ENCODE assay signal across 8 cellular contexts in the genomic region with DNA sequence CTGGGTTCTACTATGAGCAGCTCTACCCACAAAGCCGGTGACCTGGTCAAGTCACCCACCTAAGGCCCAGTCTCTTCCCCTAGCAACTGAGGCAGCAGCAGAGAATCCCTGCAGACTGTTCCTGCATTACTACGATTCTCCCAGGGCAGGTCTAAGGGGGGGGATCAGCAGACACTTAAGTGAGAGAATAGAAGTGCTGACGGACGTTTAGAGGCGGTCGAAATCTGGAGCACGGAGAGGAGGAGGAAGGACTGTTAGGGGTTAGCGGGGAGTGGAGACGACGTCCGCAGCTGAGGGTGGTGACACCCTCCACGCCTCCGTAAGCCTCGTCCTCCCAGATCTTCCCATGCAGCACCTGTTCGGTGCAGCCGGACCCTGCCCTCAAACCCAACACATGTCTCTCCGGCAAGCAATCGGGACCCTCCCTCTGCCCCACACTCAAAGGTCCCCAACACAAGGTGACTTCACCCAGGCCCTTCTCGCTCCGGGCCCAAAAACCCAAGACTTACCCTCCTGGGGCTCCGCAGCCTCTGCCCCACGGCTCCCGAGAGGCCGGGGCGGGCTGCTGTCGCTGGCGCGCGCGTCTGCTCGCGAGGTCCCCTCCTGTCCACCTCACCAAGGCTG. TPM values are rescaled to one million over a fixed set of nuclear protein-coding genes. Genes with fewer than 3 reads are reported as not detected.
DNase-seq lines count a peak whose midpoint lies in the region; ATAC-seq, FAIRE-seq and TF ChIP-seq lines count a peak whose summit lies in the region.
"Not testable (repeated sequence)": the region's sequence is repeated elsewhere in the genome, so short reads cannot be mapped to it uniquely, and the experiment has no call there.

No MANE protein-coding gene starts in this region.

- H2BK12ac ChIP-seq in H1 (ENCODE audit: low read depth, low read length); neuronal stem cell (ENCODE audit: low read length): not testable (repeated sequence)

- CTCF ChIA-PET in H1 (lab: Charles Lee; ENCODE audit: partially characterized antibody) = not testable (repeated sequence)

- H3K4me3 ChIP-seq in SJCRH30 = peak overlapping the region; percentile 100
- H3K4me3 ChIP-seq in H1 (ENCODE audit: extremely low read depth in 1 of 4, insufficient read depth in 2 of 4, low read depth in 3 of 4, low read length in 4 of 4) = peak overlapping the region; percentile 64 to 90 (median 77)
- peak overlapping the region; percentile 66 for H3K4me3 ChIP-seq in iPS-20b (ENCODE audit: low read length)
- peak overlapping the region; percentile 69 to 90 for H3K4me3 ChIP-seq in neuronal stem cell (ENCODE audit: low read length in 2 of 2)
- H3K4me3 ChIP-seq in thoracic aorta = peak overlapping the region; percentile 98

- TF ChIP-seq EP300 in H1 (IDR thresholded peaks at IDR 0.05; ENCODE audit: borderline replicate concordance in 1 of 2, low read depth in 2 of 2, low read length in 2 of 2) = not testable (repeated sequence)

- H2BK15ac ChIP-seq in H1 (ENCODE audit: low read length); neuronal stem cell (ENCODE audit: low read length): not testable (repeated sequence)

- H3K79me1 ChIP-seq in H1 (ENCODE audit: low read depth, low read length); neuronal stem cell (ENCODE audit: low read depth, low read length): not testable (repeated sequence)

- H3K9ac ChIP-seq in H1 (replicated peaks in 1 of 4; ENCODE audit: extremely low read depth in 1 of 4, low read depth in 3 of 4, low read length in 3 of 4) (peak overlapping the region in 2 of 4 experiments; percentile 57 to 79; a peak in 5 of 7 replicates), iPS-20b (ENCODE audit: low read depth, low read length) (peak overlapping the region; percentile 66; the same call in 1 of the 2 replicates), neuronal stem cell (ENCODE audit: low read depth, low read length, poor library complexity) (peak overlapping the region; percentile 86)

- H4K5ac ChIP-seq in H1 (ENCODE audit: insufficient read length, low read depth, low read length) = not testable (repeated sequence)

- H4K91ac ChIP-seq in H1 (replicated peaks; ENCODE audit: insufficient read length, low read length); neuronal stem cell (ENCODE audit: low read depth, low read length, poor library complexity): not testable (repeated sequence)

- H2BK5ac ChIP-seq in H1 (ENCODE audit: low read depth, low read length); neuronal stem cell (ENCODE audit: low read length): not testable (repeated sequence)

- H3K23me2 ChIP-seq in H1 (ENCODE audit: low read depth, low read length) = not testable (repeated sequence)

- H3K14ac ChIP-seq in H1 (ENCODE audit: insufficient read length); neuronal stem cell (ENCODE audit: low read length): not testable (repeated sequence)

- peak; percentile 19 for DNase-seq in Caki2 (ENCODE audit: low read depth)
- peak; percentile 10 to 29 for DNase-seq in SJCRH30
- peak; percentile 65 for DNase-seq in activated effector memory CD4-positive, alpha-beta T cell treated with anti-CD3 and anti-CD28 coated beads, Interleukin-2, amount 50 U/mL, for 16 hours
- not testable (repeated sequence) for DNase-seq in H1 (ENCODE audit: low read depth in 1 of 2, low spot score in 2 of 2); neuronal stem cell (ENCODE audit: low spot score); thoracic aorta (ENCODE audit: low spot score)

- H3K4me1 ChIP-seq in SJCRH30; H1 (replicated peaks in 1 of 4; ENCODE audit: control insufficient read depth in 3 of 4, insufficient read depth in 4 of 4, low read length in 3 of 4); iPS-20b (ENCODE audit: insufficient read depth, low read length); neuronal stem cell (ENCODE audit: control insufficient read depth in 2 of 2, insufficient read depth in 1 of 2, low read depth in 1 of 2, low read length in 2 of 2); thoracic aorta (ENCODE audit: control insufficient read depth in 1 of 2, low read depth in 2 of 2): not testable (repeated sequence)

- H3K27ac ChIP-seq in SJCRH30 (peak overlapping the region; percentile 58), thoracic aorta (peak overlapping the region; percentile 87)
- H3K27ac ChIP-seq in H1 (ENCODE audit: low read depth, low read length); iPS-20b (ENCODE audit: low read length); neuronal stem cell (replicated peaks; ENCODE audit: low read length): not testable (repeated sequence)

- not testable (repeated sequence) for H4K8ac ChIP-seq in H1 (ENCODE audit: extremely low read depth, insufficient read depth, low read length); neuronal stem cell (ENCODE audit: low read depth, low read length)

- not testable (repeated sequence) for H2BK120ac ChIP-seq in H1 (replicated peaks; ENCODE audit: low read depth, low read length); neuronal stem cell (ENCODE audit: low read depth, low read length)

- not testable (repeated sequence) for TF ChIP-seq CTCF in H1 (IDR thresholded peaks at IDR 0.05; ENCODE audit: control extremely low read depth in 1 of 3, insufficient read depth in 1 of 3, low read depth in 1 of 3, low read length in 3 of 3); thoracic aorta (IDR thresholded peaks at IDR 0.05)

- not testable (repeated sequence) for TF ChIP-seq RAD21 in H1 (IDR thresholded peaks at IDR 0.05 in 1 of 2, conservative IDR thresholded peaks at IDR 0.05 in 1 of 2; ENCODE audit: low read depth in 2 of 2, low read length in 2 of 2)

- H3K4me2 ChIP-seq in H1 (ENCODE audit: insufficient read depth in 1 of 2, low read depth in 2 of 2, low read length in 2 of 2) (peak overlapping the region; percentile 71 to 75), neuronal stem cell (ENCODE audit: insufficient read depth, low read length, poor library complexity, severe bottlenecking) (peak overlapping the region; percentile 45)

- POLR2A ChIA-PET in H1 (lab: Charles Lee; ENCODE audit: partially characterized antibody) = interaction anchor here (1.3 kb wide), 2 partner anchors 46 to 159 kb away, joined by 4 to 6 read pairs; no protein-coding TSS in a partner anchor

- H3K79me2 ChIP-seq in H1 (ENCODE audit: control insufficient read depth in 1 of 2, insufficient read depth in 2 of 2, low read length in 2 of 2) = not testable (repeated sequence)

- not testable (repeated sequence) for H3K56ac ChIP-seq in H1 (replicated peaks; ENCODE audit: insufficient read length, low read depth, low read length)

- not testable (repeated sequence) for H3K36me3 ChIP-seq in SJCRH30; H1 (ENCODE audit: control insufficient read depth in 2 of 4, insufficient read depth in 4 of 4, low read length in 3 of 4); iPS-20b (ENCODE audit: insufficient read depth, low read depth, low read length); thoracic aorta
- H3K36me3 ChIP-seq in neuronal stem cell (replicated peaks in 1 of 2; ENCODE audit: control insufficient read depth in 2 of 2, insufficient read depth in 2 of 2, low read length in 2 of 2) = peaks cover 1 to 13% of the 10 kb centered on the region in 2 donors

- H2AK5ac ChIP-seq in H1 (ENCODE audit: low read depth, low read length); neuronal stem cell (ENCODE audit: low read depth, low read length): not testable (repeated sequence)

- WGBS in H1 (ENCODE audit: extremely low coverage in 1 of 2, insufficient coverage in 1 of 2, insufficient read length in 1 of 2, insufficient replicate concordance in 2 of 2, low coverage in 1 of 2, low lambda C conversion rate in 2 of 2, missing lambda C conversion rate in 1 of 2), 2 experiments = 4% methylated on average over 25 of the region's 32 CpGs; no CpG with 5 or more reads in 1 of the 2 experiments
- no CpG with 5 or more reads among the region's 32 CpGs for WGBS in neuronal stem cell (ENCODE audit: extremely low coverage in 2 of 2, insufficient read length in 2 of 2, insufficient replicate concordance in 1 of 2), 2 donors

- TF ChIP-seq POLR2A in H1 (IDR thresholded peaks at IDR 0.05; ENCODE audit: control extremely low read depth in 1 of 2, low read depth in 2 of 2, low read length in 2 of 2) = not testable (repeated sequence)

- H3K27me3 ChIP-seq in SJCRH30; H1 (replicated peaks in 1 of 4; ENCODE audit: control insufficient read depth in 3 of 4, extremely low read depth in 1 of 4, insufficient read depth in 3 of 4, low read length in 3 of 4); iPS-20b (ENCODE audit: insufficient read depth, low read length); neuronal stem cell (ENCODE audit: control insufficient read depth in 3 of 3, insufficient read depth in 3 of 3, low read depth in 1 of 3, low read length in 3 of 3); thoracic aorta (replicated peaks; ENCODE audit: insufficient read depth): not testable (repeated sequence)

- peak; percentile 11 for ATAC-seq in HG03342 (IDR thresholded peaks at IDR 0.05; ENCODE audit: unreplicated experiment)
- not testable (repeated sequence) for ATAC-seq in thoracic aorta (ENCODE audit: insufficient number of reproducible peaks, low FRiP score, low read depth)

- not testable (repeated sequence) for FAIRE-seq in H1 (lab: Jason Lieb, UNC)

- not testable (repeated sequence) for H2BK20ac ChIP-seq in H1 (ENCODE audit: low read length)

- not testable (repeated sequence) for H2AFZ ChIP-seq in H1 (ENCODE audit: low read length)
- peak overlapping the region; percentile 94 for H2AFZ ChIP-seq in neuronal stem cell (ENCODE audit: low read length)

- H4K20me1 ChIP-seq in H1 (replicated peaks in 1 of 2; ENCODE audit: control insufficient read depth in 1 of 2, insufficient read depth in 2 of 2, low read length in 2 of 2) = not testable (repeated sequence)

- H3K23ac ChIP-seq in H1 (ENCODE audit: insufficient read length); neuronal stem cell (ENCODE audit: low read depth, low read length, poor library complexity): not testable (repeated sequence)

- H3K18ac ChIP-seq in H1 (ENCODE audit: extremely low read depth, low read length); neuronal stem cell (ENCODE audit: low read length): not testable (repeated sequence)

- in situ Hi-C loops in Caki2 (cut with HindIII; ENCODE audit: low pct_unique_long_range_greater_than_20kb, low sequenced_read_pairs) = not testable (repeated sequence)

- not testable (repeated sequence) for H3K9me3 ChIP-seq in SJCRH30 (replicated peaks); H1 (ENCODE audit: insufficient read depth in 2 of 2, low read depth in 1 of 2, low read length in 1 of 2); iPS-20b (ENCODE audit: insufficient read depth, low read depth, low read length); neuronal stem cell (replicated peaks in 1 of 2; ENCODE audit: control insufficient read depth in 2 of 2, insufficient read depth in 1 of 2, low read depth in 1 of 2, low read length in 2 of 2); thoracic aorta

- not testable (repeated sequence) for H3K4ac ChIP-seq in H1 (replicated peaks; ENCODE audit: insufficient read length, low read depth, low read length); neuronal stem cell (ENCODE audit: low read length)

RNA-seq across cellular contexts. Expression of a gene that starts 0.6 kb away (rescaled TPM):
- 2.3 and 7.5 TPM in 2 replicates for total RNA-seq in Caki2 (2014; rRNA removed; shearing (Covaris generic); ENCODE audit: low replicate concordance)
- 15.4 and 18.5 TPM in 2 replicates for total RNA-seq in SJCRH30 (2014; rRNA removed; shearing (Covaris generic))
- total RNA-seq in H1 (2021; fragmentation: NEBNext Ultra II Directional; extraction: Animal tissue kit (Norgen Biotek cat#: 25700)) = 56.8 and 58.0 TPM in 2 replicates
- polyA plus RNA-seq in H1 (2011; rRNA removed) = 16.5 and 21.1 TPM in 2 replicates
- 9.8 TPM for polyA plus RNA-seq in H1 (2011; cell fraction: cytosol; rRNA removed)
- 25.6 TPM for polyA plus RNA-seq in H1 (2011; cell fraction: nucleus; rRNA removed)
- polyA plus RNA-seq in H1 (2012, experiment 1 of 2) = 41.5 to 55.3 TPM (median 53.1 TPM) in 4 replicates
- 31.0 TPM for polyA plus RNA-seq in H1 (2012, experiment 2 of 2)
- 48.3 TPM for polyA plus RNA-seq in H1 (2013, experiment 1 of 2)
- polyA plus RNA-seq in H1 (2013, experiment 2 of 2) = 55.3 TPM
- polyA minus RNA-seq in H1 (2011; rRNA and poly(A)+ RNA removed) = 35.7 and 36.2 TPM in 2 replicates
- 18.9 TPM for polyA minus RNA-seq in H1 (2011; cell fraction: cytosol; rRNA and poly(A)+ RNA removed)
- polyA minus RNA-seq in H1 (2011; cell fraction: nucleus; rRNA and poly(A)+ RNA removed) = 19.5 TPM
- 52.5 TPM for polyA plus RNA-seq in neuronal stem cell (2013, experiment 1 of 2)
- 50.8 TPM for polyA plus RNA-seq in neuronal stem cell (2013, experiment 2 of 2)
- 10 to 100 TPM; 31.3 to 55.4 TPM for total RNA-seq in thoracic aorta

RNA-seq across cellular contexts. Expression of a gene that starts 6.7 kb away (rescaled TPM):
- total RNA-seq in Caki2 (2014; rRNA removed; shearing (Covaris generic); ENCODE audit: low replicate concordance) = not detected in 2 replicates
- not detected in 2 replicates for total RNA-seq in SJCRH30 (2014; rRNA removed; shearing (Covaris generic))
- not detected in 2 replicates for total RNA-seq in H1 (2021; fragmentation: NEBNext Ultra II Directional; extraction: Animal tissue kit (Norgen Biotek cat#: 25700))
- polyA plus RNA-seq in H1 (2011; rRNA removed) = not detected in 2 replicates
- not detected for polyA plus RNA-seq in H1 (2011; cell fraction: cytosol; rRNA removed)
- not detected for polyA plus RNA-seq in H1 (2011; cell fraction: nucleus; rRNA removed)
- 0.77 to 1.3 TPM (median 1.0 TPM) in 4 replicates for polyA plus RNA-seq in H1 (2012, experiment 1 of 2)
- 0.24 TPM for polyA plus RNA-seq in H1 (2012, experiment 2 of 2)
- not detected for polyA plus RNA-seq in H1 (2013, experiment 1 of 2)
- polyA plus RNA-seq in H1 (2013, experiment 2 of 2) = not detected
- not detected in 2 replicates for polyA minus RNA-seq in H1 (2011; rRNA and poly(A)+ RNA removed)
- not detected for polyA minus RNA-seq in H1 (2011; cell fraction: cytosol; rRNA and poly(A)+ RNA removed)
- polyA minus RNA-seq in H1 (2011; cell fraction: nucleus; rRNA and poly(A)+ RNA removed) = not detected
- not detected for polyA plus RNA-seq in neuronal stem cell (2013, experiment 1 of 2)
- not detected for polyA plus RNA-seq in neuronal stem cell (2013, experiment 2 of 2)
- not detected for total RNA-seq in thoracic aorta
